In genomic region chr9:21499912-21500311, GRCh38 we compare ENCODE assay signal across 1 cellular context.
A peak's percentile ranks its signal among the peaks of the same experiment; 100 is the strongest.
TF ChIP-seq lines count a peak whose summit lies in the region.

No MANE protein-coding gene starts in this region.

TF ChIP-seq in A549, 52 proteins besides CTCF, POLR2A, EP300 and RAD21:
- no peak for TF ChIP-seq HOXB13 (CRISPR knock-in tag; IDR thresholded peaks at IDR 0.05; ENCODE audit: low read depth)
- 0 out of 2 replicates have a peak, but pooled peaks have one; percentile 40 for TF ChIP-seq RARB (CRISPR knock-in tag; IDR thresholded peaks at IDR 0.05)
TF ChIP-seq in A549: peak in this region for 1.
